ENCODE assay signal across 25 cellular contexts in genomic region chr3:9123849-9124248, GRCh38.
"Had no signal": no experiment of that assay in that cellular context is flagged by ENCODE, and none has a peak within 500 bp of the region (broad histone marks: within the 10 kb centered on the region; RNA-seq: fewer than 3 reads in every experiment).

No MANE protein-coding gene starts in this region.

- H3K9me3 Mint-ChIP-seq: activated CD4-positive, alpha-beta T cell treated with anti-CD3 and anti-CD28 coated beads, Interleukin-2, amount 10 ng/mL, durations not matched to agents 7 days and 5 days; activated CD8-positive, alpha-beta T cell treated with anti-CD3 and anti-CD28 coated beads for 36 hours; activated naive CD8-positive, alpha-beta T cell treated with anti-CD3 and anti-CD28 coated beads, Interleukin-2, amount 50 U/mL, for 24 hours; memory B cell; stimulated activated effector memory CD8-positive, alpha-beta T cell treated with anti-CD3 and anti-CD28 coated beads, Interleukin-12 subunit alpha, Interleukin-12 subunit beta, amount 100 ng/mL, for 72 hours had no signal

- H3K36me3 Mint-ChIP-seq: activated CD8-positive, alpha-beta memory T cell treated with anti-CD3 and anti-CD28 coated beads, Interleukin-2, amount 10 ng/mL, durations not matched to agents 7 days and 5 days; memory B cell; stimulated activated effector memory CD8-positive, alpha-beta T cell treated with anti-CD3 and anti-CD28 coated beads, Interleukin-12 subunit alpha, Interleukin-12 subunit beta, amount 100 ng/mL, for 72 hours had no signal

- H3K4me3 Mint-ChIP-seq: activated CD4-positive, alpha-beta T cell treated with anti-CD3 and anti-CD28 coated beads, Interleukin-2, amount 10 ng/mL, durations not matched to agents 7 days and 5 days; activated CD8-positive, alpha-beta memory T cell treated with anti-CD3 and anti-CD28 coated beads, Interleukin-2, amount 10 ng/mL, durations not matched to agents 7 days and 5 days; activated CD8-positive, alpha-beta T cell treated with anti-CD3 and anti-CD28 coated beads for 36 hours; activated naive CD8-positive, alpha-beta T cell treated with anti-CD3 and anti-CD28 coated beads, Interleukin-2, amount 50 U/mL, for 24 hours; memory B cell; stimulated activated effector memory CD8-positive, alpha-beta T cell treated with anti-CD3 and anti-CD28 coated beads, Interleukin-12 subunit alpha, Interleukin-12 subunit beta, amount 100 ng/mL, for 72 hours had no signal

- DNase-seq: activated CD4-positive, alpha-beta T cell treated with anti-CD3 and anti-CD28 coated beads, Interleukin-2, amount 10 ng/mL, durations not matched to agents 7 days and 5 days; activated CD4-positive, CD25-positive, alpha-beta regulatory T cell treated with anti-CD3 and anti-CD28 coated beads, Interleukin-2, amount 50 U/mL, for 72 hours; activated CD8-positive, alpha-beta memory T cell treated with anti-CD3 and anti-CD28 coated beads, Interleukin-2, amount 10 ng/mL, durations not matched to agents 7 days and 5 days; activated CD8-positive, alpha-beta T cell treated with anti-CD3 and anti-CD28 coated beads for 36 hours; activated gamma-delta T cell; activated naive CD4-positive, alpha-beta T cell treated with anti-CD3 and anti-CD28 coated beads, Interleukin-2, amount 50 U/mL, for 16 hours; activated naive CD8-positive, alpha-beta T cell treated with anti-CD3 and anti-CD28 coated beads, Interleukin-2, amount 50 U/mL, for 24 hours; activated T-cell treated with anti-CD3 and anti-CD28 coated beads for 4 hours; body of pancreas; colonic mucosa; esophagus squamous epithelium; heart right ventricle; islet precursor cell; left cardiac atrium; small intestine; stimulated activated CD4-positive, alpha-beta T cell treated with anti-CD3 and anti-CD28 coated beads, Interleukin-2, amount 100 ng/mL, for 24 hours; stomach; T-helper 2 cell; WERI-Rb-1 had no signal

- H3K27me3 Mint-ChIP-seq: activated CD4-positive, alpha-beta T cell treated with anti-CD3 and anti-CD28 coated beads, Interleukin-2, amount 10 ng/mL, durations not matched to agents 7 days and 5 days; activated CD8-positive, alpha-beta memory T cell treated with anti-CD3 and anti-CD28 coated beads, Interleukin-2, amount 10 ng/mL, durations not matched to agents 7 days and 5 days; activated CD8-positive, alpha-beta T cell treated with anti-CD3 and anti-CD28 coated beads for 36 hours; activated naive CD8-positive, alpha-beta T cell treated with anti-CD3 and anti-CD28 coated beads, Interleukin-2, amount 50 U/mL, for 24 hours had no signal

- H3K4me3 ChIP-seq: body of pancreas, colonic mucosa, esophagus squamous epithelium, gastroesophageal sphincter, heart right ventricle, stomach, suprapubic skin, tibial nerve had no signal

- H3K36me3 ChIP-seq: colonic mucosa, WERI-Rb-1 had no signal

- H3K27ac Mint-ChIP-seq: activated CD4-positive, alpha-beta T cell treated with anti-CD3 and anti-CD28 coated beads, Interleukin-2, amount 10 ng/mL, durations not matched to agents 7 days and 5 days; activated CD8-positive, alpha-beta memory T cell treated with anti-CD3 and anti-CD28 coated beads, Interleukin-2, amount 10 ng/mL, durations not matched to agents 7 days and 5 days; activated CD8-positive, alpha-beta T cell treated with anti-CD3 and anti-CD28 coated beads for 36 hours; activated naive CD8-positive, alpha-beta T cell treated with anti-CD3 and anti-CD28 coated beads, Interleukin-2, amount 50 U/mL, for 24 hours; memory B cell; stimulated activated effector memory CD8-positive, alpha-beta T cell treated with anti-CD3 and anti-CD28 coated beads, Interleukin-12 subunit alpha, Interleukin-12 subunit beta, amount 100 ng/mL, for 72 hours had no signal

- H3K4me1 ChIP-seq: body of pancreas, colonic mucosa, esophagus squamous epithelium, gastroesophageal sphincter, suprapubic skin, tibial nerve had no signal

- H3K9me3 ChIP-seq: body of pancreas, colonic mucosa, esophagus squamous epithelium, gastroesophageal sphincter, heart right ventricle, stomach, suprapubic skin, tibial nerve had no signal

- H3K4me1 Mint-ChIP-seq: activated naive CD8-positive, alpha-beta T cell treated with anti-CD3 and anti-CD28 coated beads, Interleukin-2, amount 50 U/mL, for 24 hours; memory B cell; stimulated activated effector memory CD8-positive, alpha-beta T cell treated with anti-CD3 and anti-CD28 coated beads, Interleukin-12 subunit alpha, Interleukin-12 subunit beta, amount 100 ng/mL, for 72 hours had no signal

- H3K27me3 ChIP-seq: body of pancreas, colonic mucosa, dorsolateral prefrontal cortex, esophagus squamous epithelium, gastroesophageal sphincter, heart right ventricle, stomach, suprapubic skin, tibial nerve had no signal
